ENCODE assay signal across 1 cellular context in the genomic region with DNA sequence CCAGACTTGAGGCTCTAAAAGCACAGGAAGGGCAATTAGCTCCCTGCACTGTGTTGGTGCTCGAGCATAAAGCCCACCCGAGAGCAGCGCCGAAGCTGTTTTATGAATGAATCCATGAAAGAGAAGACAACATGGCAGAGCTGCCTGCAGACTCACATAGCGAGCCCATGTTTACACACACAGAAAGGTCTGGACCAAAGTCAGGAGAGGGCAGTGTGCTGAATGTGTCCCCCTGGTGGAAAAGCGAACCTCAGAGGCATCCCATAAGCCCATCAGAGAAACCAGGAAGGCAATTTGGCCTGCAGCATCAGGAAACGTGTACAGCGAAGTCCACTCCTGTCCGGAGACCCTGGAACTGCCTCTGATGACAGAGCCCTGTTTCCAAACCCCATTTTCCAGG.
TF ChIP-seq lines count a peak whose summit lies in the region.

No MANE protein-coding gene starts in this region.

TF ChIP-seq in HepG2, 621 proteins besides CTCF, POLR2A, EP300 and RAD21 (continued from another document):
- TF ChIP-seq SOX5 (CRISPR knock-in tag; IDR thresholded peaks at IDR 0.05; ENCODE audit: borderline replicate concordance): no peak
- TF ChIP-seq ZNF431 (CRISPR knock-in tag; IDR thresholded peaks at IDR 0.05; ENCODE audit: borderline replicate concordance, low read depth): no peak
- TF ChIP-seq, protein P1, sequence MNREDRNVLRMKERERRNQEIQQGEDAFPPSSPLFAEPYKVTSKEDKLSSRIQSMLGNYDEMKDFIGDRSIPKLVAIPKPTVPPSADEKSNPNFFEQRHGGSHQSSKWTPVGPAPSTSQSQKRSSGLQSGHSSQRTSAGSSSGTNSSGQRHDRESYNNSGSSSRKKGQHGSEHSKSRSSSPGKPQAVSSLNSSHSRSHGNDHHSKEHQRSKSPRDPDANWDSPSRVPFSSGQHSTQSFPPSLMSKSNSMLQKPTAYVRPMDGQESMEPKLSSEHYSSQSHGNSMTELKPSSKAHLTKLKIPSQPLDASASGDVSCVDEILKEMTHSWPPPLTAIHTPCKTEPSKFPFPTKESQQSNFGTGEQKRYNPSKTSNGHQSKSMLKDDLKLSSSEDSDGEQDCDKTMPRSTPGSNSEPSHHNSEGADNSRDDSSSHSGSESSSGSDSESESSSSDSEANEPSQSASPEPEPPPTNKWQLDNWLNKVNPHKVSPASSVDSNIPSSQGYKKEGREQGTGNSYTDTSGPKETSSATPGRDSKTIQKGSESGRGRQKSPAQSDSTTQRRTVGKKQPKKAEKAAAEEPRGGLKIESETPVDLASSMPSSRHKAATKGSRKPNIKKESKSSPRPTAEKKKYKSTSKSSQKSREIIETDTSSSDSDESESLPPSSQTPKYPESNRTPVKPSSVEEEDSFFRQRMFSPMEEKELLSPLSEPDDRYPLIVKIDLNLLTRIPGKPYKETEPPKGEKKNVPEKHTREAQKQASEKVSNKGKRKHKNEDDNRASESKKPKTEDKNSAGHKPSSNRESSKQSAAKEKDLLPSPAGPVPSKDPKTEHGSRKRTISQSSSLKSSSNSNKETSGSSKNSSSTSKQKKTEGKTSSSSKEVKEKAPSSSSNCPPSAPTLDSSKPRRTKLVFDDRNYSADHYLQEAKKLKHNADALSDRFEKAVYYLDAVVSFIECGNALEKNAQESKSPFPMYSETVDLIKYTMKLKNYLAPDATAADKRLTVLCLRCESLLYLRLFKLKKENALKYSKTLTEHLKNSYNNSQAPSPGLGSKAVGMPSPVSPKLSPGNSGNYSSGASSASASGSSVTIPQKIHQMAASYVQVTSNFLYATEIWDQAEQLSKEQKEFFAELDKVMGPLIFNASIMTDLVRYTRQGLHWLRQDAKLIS (CRISPR knock-in tag; IDR thresholded peaks at IDR 0.05): no peak
- no peak for TF ChIP-seq MAZ (IDR thresholded peaks at IDR 0.05; ENCODE audit: borderline replicate concordance, low read depth, low read length)
- TF ChIP-seq MAZ (CRISPR knock-in tag; IDR thresholded peaks at IDR 0.05; ENCODE audit: low read depth): no peak
- TF ChIP-seq HMG20A (CRISPR knock-in tag; IDR thresholded peaks at IDR 0.05; ENCODE audit: borderline replicate concordance): no peak
- no peak for TF ChIP-seq PAWR (CRISPR knock-in tag; IDR thresholded peaks at IDR 0.05; ENCODE audit: borderline replicate concordance)
- TF ChIP-seq, protein P2, sequence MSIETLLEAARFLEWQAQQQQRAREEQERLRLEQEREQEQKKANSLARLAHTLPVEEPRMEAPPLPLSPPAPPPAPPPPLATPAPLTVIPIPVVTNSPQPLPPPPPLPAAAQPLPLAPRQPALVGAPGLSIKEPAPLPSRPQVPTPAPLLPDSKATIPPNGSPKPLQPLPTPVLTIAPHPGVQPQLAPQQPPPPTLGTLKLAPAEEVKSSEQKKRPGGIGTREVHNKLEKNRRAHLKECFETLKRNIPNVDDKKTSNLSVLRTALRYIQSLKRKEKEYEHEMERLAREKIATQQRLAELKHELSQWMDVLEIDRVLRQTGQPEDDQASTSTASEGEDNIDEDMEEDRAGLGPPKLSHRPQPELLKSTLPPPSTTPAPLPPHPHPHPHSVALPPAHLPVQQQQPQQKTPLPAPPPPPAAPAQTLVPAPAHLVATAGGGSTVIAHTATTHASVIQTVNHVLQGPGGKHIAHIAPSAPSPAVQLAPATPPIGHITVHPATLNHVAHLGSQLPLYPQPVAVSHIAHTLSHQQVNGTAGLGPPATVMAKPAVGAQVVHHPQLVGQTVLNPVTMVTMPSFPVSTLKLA (IDR thresholded peaks at IDR 0.05): no peak
- TF ChIP-seq, protein P3, sequence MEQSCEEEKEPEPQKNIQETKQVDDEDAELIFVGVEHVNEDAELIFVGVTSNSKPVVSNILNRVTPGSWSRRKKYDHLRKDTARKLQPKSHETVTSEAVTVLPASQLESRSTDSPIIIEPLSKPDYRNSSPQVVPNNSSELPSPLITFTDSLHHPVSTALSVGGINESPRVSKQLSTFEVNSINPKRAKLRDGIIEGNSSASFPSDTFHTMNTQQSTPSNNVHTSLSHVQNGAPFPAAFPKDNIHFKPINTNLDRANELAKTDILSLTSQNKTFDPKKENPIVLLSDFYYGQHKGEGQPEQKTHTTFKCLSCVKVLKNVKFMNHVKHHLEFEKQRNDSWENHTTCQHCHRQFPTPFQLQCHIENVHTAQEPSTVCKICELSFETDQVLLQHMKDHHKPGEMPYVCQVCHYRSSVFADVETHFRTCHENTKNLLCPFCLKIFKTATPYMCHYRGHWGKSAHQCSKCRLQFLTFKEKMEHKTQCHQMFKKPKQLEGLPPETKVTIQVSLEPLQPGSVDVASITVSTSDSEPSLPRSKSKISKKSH (CRISPR knock-in tag; IDR thresholded peaks at IDR 0.05; ENCODE audit: borderline replicate concordance): no peak
- no peak for TF ChIP-seq NR2F6 (IDR thresholded peaks at IDR 0.05)
- no peak for TF ChIP-seq NR2F6 (CRISPR knock-in tag; IDR thresholded peaks at IDR 0.05)
- TF ChIP-seq HOXA5 (CRISPR knock-in tag; IDR thresholded peaks at IDR 0.05): no peak
- TF ChIP-seq IKZF4 (CRISPR knock-in tag; IDR thresholded peaks at IDR 0.05; ENCODE audit: borderline replicate concordance, low read depth, not compliant biosample characterization): no peak
- TF ChIP-seq, protein P4, sequence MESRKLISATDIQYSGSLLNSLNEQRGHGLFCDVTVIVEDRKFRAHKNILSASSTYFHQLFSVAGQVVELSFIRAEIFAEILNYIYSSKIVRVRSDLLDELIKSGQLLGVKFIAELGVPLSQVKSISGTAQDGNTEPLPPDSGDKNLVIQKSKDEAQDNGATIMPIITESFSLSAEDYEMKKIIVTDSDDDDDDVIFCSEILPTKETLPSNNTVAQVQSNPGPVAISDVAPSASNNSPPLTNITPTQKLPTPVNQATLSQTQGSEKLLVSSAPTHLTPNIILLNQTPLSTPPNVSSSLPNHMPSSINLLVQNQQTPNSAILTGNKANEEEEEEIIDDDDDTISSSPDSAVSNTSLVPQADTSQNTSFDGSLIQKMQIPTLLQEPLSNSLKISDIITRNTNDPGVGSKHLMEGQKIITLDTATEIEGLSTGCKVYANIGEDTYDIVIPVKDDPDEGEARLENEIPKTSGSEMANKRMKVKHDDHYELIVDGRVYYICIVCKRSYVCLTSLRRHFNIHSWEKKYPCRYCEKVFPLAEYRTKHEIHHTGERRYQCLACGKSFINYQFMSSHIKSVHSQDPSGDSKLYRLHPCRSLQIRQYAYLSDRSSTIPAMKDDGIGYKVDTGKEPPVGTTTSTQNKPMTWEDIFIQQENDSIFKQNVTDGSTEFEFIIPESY (CRISPR knock-in tag; IDR thresholded peaks at IDR 0.05): no peak
- no peak for TF ChIP-seq NONO (IDR thresholded peaks at IDR 0.05)
- TF ChIP-seq NONO (CRISPR knock-in tag; conservative IDR thresholded peaks at IDR 0.05): 0 out of 2 replicates have a peak, but pooled peaks have one; percentile 22
- no peak for TF ChIP-seq ZNF543 (CRISPR knock-in tag; IDR thresholded peaks at IDR 0.05)
- no peak for TF ChIP-seq ISX (CRISPR knock-in tag; conservative IDR thresholded peaks at IDR 0.05)
- no peak for TF ChIP-seq RBAK (CRISPR knock-in tag; IDR thresholded peaks at IDR 0.05)
- TF ChIP-seq SRF (IDR thresholded peaks at IDR 0.05; ENCODE audit: low read depth, low read length): no peak
- TF ChIP-seq ZNF333 (CRISPR knock-in tag; IDR thresholded peaks at IDR 0.05; ENCODE audit: borderline replicate concordance): no peak
- TF ChIP-seq, protein P5, sequence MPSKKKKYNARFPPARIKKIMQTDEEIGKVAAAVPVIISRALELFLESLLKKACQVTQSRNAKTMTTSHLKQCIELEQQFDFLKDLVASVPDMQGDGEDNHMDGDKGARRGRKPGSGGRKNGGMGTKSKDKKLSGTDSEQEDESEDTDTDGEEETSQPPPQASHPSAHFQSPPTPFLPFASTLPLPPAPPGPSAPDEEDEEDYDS (CRISPR knock-in tag; IDR thresholded peaks at IDR 0.05): no peak
- TF ChIP-seq, protein P6, sequence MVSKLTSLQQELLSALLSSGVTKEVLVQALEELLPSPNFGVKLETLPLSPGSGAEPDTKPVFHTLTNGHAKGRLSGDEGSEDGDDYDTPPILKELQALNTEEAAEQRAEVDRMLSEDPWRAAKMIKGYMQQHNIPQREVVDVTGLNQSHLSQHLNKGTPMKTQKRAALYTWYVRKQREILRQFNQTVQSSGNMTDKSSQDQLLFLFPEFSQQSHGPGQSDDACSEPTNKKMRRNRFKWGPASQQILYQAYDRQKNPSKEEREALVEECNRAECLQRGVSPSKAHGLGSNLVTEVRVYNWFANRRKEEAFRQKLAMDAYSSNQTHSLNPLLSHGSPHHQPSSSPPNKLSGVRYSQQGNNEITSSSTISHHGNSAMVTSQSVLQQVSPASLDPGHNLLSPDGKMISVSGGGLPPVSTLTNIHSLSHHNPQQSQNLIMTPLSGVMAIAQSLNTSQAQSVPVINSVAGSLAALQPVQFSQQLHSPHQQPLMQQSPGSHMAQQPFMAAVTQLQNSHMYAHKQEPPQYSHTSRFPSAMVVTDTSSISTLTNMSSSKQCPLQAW (CRISPR knock-in tag; IDR thresholded peaks at IDR 0.05): 0 out of 2 replicates have a peak, but pooled peaks have one; percentile 22
- peak; percentile 70 for TF ChIP-seq XRCC5 (optimal IDR thresholded peaks at IDR 0.05; ENCODE audit: low read length)
- no peak for TF ChIP-seq HDAC1 (CRISPR knock-in tag; IDR thresholded peaks at IDR 0.05)
